ENCODE assay signal across 17 cellular contexts in genomic region chr7:92808006-92808405, GRCh38. TPM values are rescaled to one million over a fixed set of nuclear protein-coding genes. Genes with fewer than 3 reads are reported as not detected.
A peak's percentile ranks its signal among the peaks of the same experiment; 100 is the strongest.
DNase-seq lines count a peak whose midpoint lies in the region; ATAC-seq and TF ChIP-seq lines count a peak whose summit lies in the region.
"Had no signal": no experiment of that assay in that cellular context is flagged by ENCODE, and none has a peak within 500 bp of the region (broad histone marks: within the 10 kb centered on the region; RNA-seq: fewer than 3 reads in every experiment).

No MANE protein-coding gene starts in this region.

- peak; percentile 15 to 43 for ATAC-seq in activated naive CD4-positive, alpha-beta T cell treated with anti-CD3 and anti-CD28 coated beads, Interleukin-2, amount 50 U/mL, for 72 hours
- ATAC-seq: HCT116 had no signal

- peaks cover 0 to 4% of the 10 kb centered on the region in 2 donors for H3K9me3 Mint-ChIP-seq in activated naive CD4-positive, alpha-beta T cell treated with anti-CD3 and anti-CD28 coated beads, Interleukin-2, amount 50 U/mL, for 72 hours
- H3K9me3 Mint-ChIP-seq in chondrocyte (ENCODE audit: low read depth), result no peaks in the 10 kb centered on the region
- H3K9me3 Mint-ChIP-seq: immature natural killer cell had no signal

- DNase-seq in activated naive CD4-positive, alpha-beta T cell treated with anti-CD3 and anti-CD28 coated beads, Interleukin-2, amount 50 U/mL, for 72 hours (ENCODE audit: low spot score in 2 of 2), result no peak
- no peak for DNase-seq in activated naive CD4-positive, alpha-beta T cell (lab: John Stamatoyannopoulos, UW)
- peak; percentile 52 for DNase-seq in RPMI7951 (ENCODE audit: low read depth)
- DNase-seq in chondrocyte (ENCODE audit: low spot score), result no peak
- peak; percentile 20 for DNase-seq in stromal cell of bone marrow (ENCODE audit: low read depth)
- no peak for DNase-seq in RWPE1 (ENCODE audit: low spot score)
- DNase-seq in vagina (ENCODE audit: extremely low spot score in 2 of 2), result no peak
- no peak for DNase-seq in islet precursor cell
- DNase-seq: activated effector memory CD4-positive, alpha-beta T cell treated with Interleukin-2 at 50 U/mL for 16 hours; cerebellar nuclear complex; immature natural killer cell; NCI-H1105; NCI-H345; SHP77; WERI-Rb-1 had no signal

- H3K27me3 ChIP-seq in vagina, result no peaks in the 10 kb centered on the region

- H3K27ac ChIP-seq in RWPE1 (no peak overlapping the region), vagina (no peak overlapping the region)
- H3K27ac ChIP-seq: WERI-Rb-1 had no signal

- H3K9me3 ChIP-seq in vagina, result no peaks in the 10 kb centered on the region

- no peak for TF ChIP-seq POLR2A in vagina (IDR thresholded peaks at IDR 0.05)

- peaks cover 32% of the 10 kb centered on the region for H3K4me1 ChIP-seq in vagina

- TF ChIP-seq CTCF in chondrocyte (IDR thresholded peaks at IDR 0.05) (no peak), RWPE1 (conservative IDR thresholded peaks at IDR 0.05; ENCODE audit: low read depth) (no peak), vagina (IDR thresholded peaks at IDR 0.05) (no peak)

- H3K27me3 Mint-ChIP-seq in chondrocyte (ENCODE audit: low read depth), result no peaks in the 10 kb centered on the region
- H3K27me3 Mint-ChIP-seq: B cell had no signal

- CTCF ChIA-PET in RWPE1 (lab: Yijun Ruan, JAX), result interaction anchor here (0.7 kb wide), 1 partner anchor 181 kb away, joined by 3 read pairs; no protein-coding TSS in a partner anchor

- H3K4me3 ChIP-seq in vagina, result no peak overlapping the region

- intact Hi-C loops in vagina (cut with DNase I), result no loop called here

- POLR2A ChIA-PET in RWPE1 (lab: Yijun Ruan, JAX; ENCODE audit: low non-redundant PET), result no interaction called here

- H3K27ac Mint-ChIP-seq in activated naive CD4-positive, alpha-beta T cell treated with anti-CD3 and anti-CD28 coated beads, Interleukin-2, amount 50 U/mL, for 72 hours, result no peak overlapping the region
- peak overlapping the region; percentile 27 for H3K27ac Mint-ChIP-seq in chondrocyte (ENCODE audit: unreplicated experiment)
- H3K27ac Mint-ChIP-seq: B cell had no signal

- H3K4me1 Mint-ChIP-seq in chondrocyte (ENCODE audit: low read depth), result peaks cover 67% of the 10 kb centered on the region

- no peak overlapping the region for H3K4me3 Mint-ChIP-seq in chondrocyte (ENCODE audit: unreplicated experiment)
- H3K4me3 Mint-ChIP-seq: B cell, immature natural killer cell had no signal

- no peaks in the 10 kb centered on the region for H3K36me3 ChIP-seq in vagina
- H3K36me3 ChIP-seq: WERI-Rb-1 had no signal

- H3K36me3 Mint-ChIP-seq in activated naive CD4-positive, alpha-beta T cell treated with anti-CD3 and anti-CD28 coated beads, Interleukin-2, amount 50 U/mL, for 72 hours, result peaks cover 9 to 75% of the 10 kb centered on the region in 2 donors
- H3K36me3 Mint-ChIP-seq in chondrocyte (ENCODE audit: low read depth), result peaks cover 6% of the 10 kb centered on the region
- H3K36me3 Mint-ChIP-seq: immature natural killer cell had no signal

RNA-seq across cellular contexts. Expression of gene CDK6, which starts 28.4 kb away (rescaled TPM):
- 100 to 1,000 TPM in 1 of 2 donors, 10 to 100 TPM in 1; 91.6 to 153 TPM for total RNA-seq in activated naive CD4-positive, alpha-beta T cell treated with anti-CD3 and anti-CD28 coated beads, Interleukin-2, amount 50 U/mL, for 72 hours
- total RNA-seq in RPMI7951 (2014; rRNA removed; shearing (Covaris generic)), result 41.6 and 45.1 TPM in 2 replicates
- total RNA-seq in chondrocyte (161 to 162 TPM (median 162 TPM) in 3 replicates), vagina (20.6 TPM)

Comparison
In these comparisons a context has a peak if more than half of its experiments do, and no peak if none do; other contexts are left out.
1. DNase-seq: peak in RPMI7951 (single experiment) and stromal cell of bone marrow (single experiment); none in activated naive CD4-positive, alpha-beta T cell treated with anti-CD3 and anti-CD28 coated beads, Interleukin-2, amount 50 U/mL, for 72 hours (0 of 2), activated naive CD4-positive, alpha-beta T cell (0 of 4), chondrocyte (single experiment), RWPE1 (single experiment), vagina (0 of 2) and islet precursor cell (single experiment).